In the genomic region with DNA sequence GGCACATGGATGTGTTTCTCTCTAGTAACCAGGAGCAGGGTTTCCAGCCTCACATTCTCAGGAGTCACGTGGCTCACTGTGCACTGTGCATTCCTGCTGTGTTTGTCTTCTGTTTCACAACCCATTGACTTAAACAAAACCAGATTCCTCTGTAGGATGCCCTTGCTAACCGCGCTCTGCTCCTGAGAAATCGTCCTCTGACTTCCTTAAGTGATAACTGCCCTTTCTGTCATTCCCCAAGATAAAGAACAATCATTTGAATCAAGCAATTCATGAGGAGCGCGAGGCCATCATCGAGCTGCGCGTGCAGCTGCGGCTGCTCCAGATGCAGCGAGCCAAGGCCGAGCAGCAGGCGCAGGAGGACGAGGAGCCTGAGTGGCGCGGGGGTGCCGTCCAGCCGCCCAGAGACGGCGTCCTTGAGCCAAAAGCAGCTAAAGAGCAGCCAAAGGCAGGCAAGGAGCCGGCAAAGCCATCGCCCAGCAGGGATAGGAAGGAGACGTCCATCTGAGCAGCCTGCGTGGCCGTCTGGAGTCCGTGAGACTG, we compare ENCODE assay signal across 12 cellular contexts.
DNase-seq lines count a peak whose midpoint lies in the region; ATAC-seq and TF ChIP-seq lines count a peak whose summit lies in the region.
"Had no signal": no experiment of that assay in that cellular context is flagged by ENCODE, and none has a peak within 500 bp of the region (broad histone marks: within the 10 kb centered on the region; RNA-seq: fewer than 3 reads in every experiment).

No MANE protein-coding gene starts in this region.

- H3K4me3 ChIP-seq in AG04450 (ENCODE audit: low read depth, low read length) (peak overlapping the region; percentile 13; the same call in 1 of the 2 replicates), SJSA1 (no peak overlapping the region)

- TF ChIP-seq CTCF in AG04450 (IDR thresholded peaks at IDR 0.05; ENCODE audit: low read depth, low read length), result no peak

- peaks cover 51% of the 10 kb centered on the region for H3K36me3 ChIP-seq in SJSA1

- H3K27ac ChIP-seq in AG04450 (ENCODE audit: low read depth, low read length) (peak overlapping the region; percentile 78), SJSA1 (peak overlapping the region; percentile 30)

- H3K9me3 ChIP-seq in AG04450 (ENCODE audit: control insufficient read depth, insufficient read depth, low read length), result peaks cover 9% of the 10 kb centered on the region
- no peaks in the 10 kb centered on the region for H3K9me3 ChIP-seq in SJSA1 (replicated peaks)

- peak; percentile 86 for DNase-seq in AG04450 (ENCODE audit: low read depth, low spot score)
- DNase-seq in SJSA1 (ENCODE audit: low read depth in 1 of 2, low spot score in 2 of 2), result peak; percentile 59 to 65
- peak; percentile 96 for DNase-seq in fibroblast of gingiva (ENCODE audit: low read depth)
- DNase-seq in nucleus accumbens (lab: John Stamatoyannopoulos, UW), result peak in 48 of 56 donors; percentile 9 to 81 (median 50)
- DNase-seq in NCI-H69 (lab: John Stamatoyannopoulos, UW), result no peak
- no peak for DNase-seq in iPS-NIHi11 (ENCODE audit: low spot score)
- DNase-seq: CD8-positive, alpha-beta memory T cell; foreskin melanocyte; natural killer cell; NCI-H2171 treated with DMSO at 0.1 percent for 48 hours had no signal

- ATAC-seq in HG03097 (IDR thresholded peaks at IDR 0.05; ENCODE audit: low FRiP score, unreplicated experiment), result no peak
- ATAC-seq in HG03439 (IDR thresholded peaks at IDR 0.05; ENCODE audit: unreplicated experiment), result no peak
- ATAC-seq: natural killer cell had no signal

- H3K4me1 ChIP-seq in SJSA1 (replicated peaks), result peaks cover 26% of the 10 kb centered on the region

- CTCF ChIA-PET in AG04450 (lab: Charles Lee), result no interaction called here

- H3K27me3 ChIP-seq in AG04450 (ENCODE audit: control insufficient read depth, insufficient read depth, low read length), result no peaks in the 10 kb centered on the region
- H3K27me3 ChIP-seq in SJSA1 (replicated peaks), result no peaks in the 10 kb centered on the region

- POLR2A ChIA-PET in AG04450 (lab: Yijun Ruan, JAX), result no interaction called here

Comparison
In these comparisons a context has a peak if more than half of its experiments do, and no peak if none do; other contexts are left out.
1. DNase-seq: peak in AG04450 (single experiment), SJSA1 (2 of 2), fibroblast of gingiva (single experiment) and nucleus accumbens (48 of 56); none in NCI-H69 (single experiment) and iPS-NIHi11 (single experiment).